ENCODE assay signal across 30 cellular contexts in genomic region chr17:34269969-34270368, GRCh38. TPM values are rescaled to one million over a fixed set of nuclear protein-coding genes. Genes with fewer than 3 reads are reported as not detected.
DNase-seq lines count a peak whose midpoint lies in the region; ATAC-seq, FAIRE-seq and TF ChIP-seq lines count a peak whose summit lies in the region.
"Had no signal": no experiment of that assay in that cellular context is flagged by ENCODE, and none has a peak within 500 bp of the region (broad histone marks: within the 10 kb centered on the region; RNA-seq: fewer than 3 reads in every experiment).

CCL7 (plus strand) TSS chr17:34270221; CDS start chr17:34270291, 70 bp downstream.

- H3K4me1 ChIP-seq in GM23248 (ENCODE audit: insufficient read depth): peaks cover 11% of the 10 kb centered on the region
- H3K4me1 ChIP-seq in fibroblast of lung (ENCODE audit: control insufficient read depth, extremely low read depth, insufficient read depth, low read length): no peaks in the 10 kb centered on the region
- H3K4me1 ChIP-seq in PC-9 (replicated peaks; ENCODE audit: insufficient read depth): no peaks in the 10 kb centered on the region
- H3K4me1 ChIP-seq: parathyroid adenoma, stomach, transverse colon had no signal

- intact Hi-C loops in PC-9 (cut with micrococcal nuclease; ENCODE audit: unreplicated experiment): no loop called here

- H3K9me3 ChIP-seq in GM23248 (ENCODE audit: low read depth) (no peaks in the 10 kb centered on the region), fibroblast of lung (ENCODE audit: control insufficient read depth, insufficient read depth, low read depth, low read length) (no peaks in the 10 kb centered on the region), PC-9 (ENCODE audit: insufficient read depth, low read depth) (no peaks in the 10 kb centered on the region)
- H3K9me3 ChIP-seq: stomach, transverse colon had no signal

- no peak for FAIRE-seq in RCC 7860 (lab: Jason Lieb, UNC)
- FAIRE-seq: frontal cortex, GM18507 had no signal

- no peak within 1 kb of the TSS for H3K9ac ChIP-seq in GM23248
- H3K9ac ChIP-seq in fibroblast of lung (ENCODE audit: insufficient read depth, low read length): no peak within 1 kb of the TSS
- H3K9ac ChIP-seq: parathyroid adenoma had no signal

- H3K4me3 ChIP-seq in GM23248: no peak within 1 kb of the TSS
- no peak within 1 kb of the TSS for H3K4me3 ChIP-seq in fibroblast of lung (replicated peaks in 1 of 4; ENCODE audit: control extremely low read depth in 1 of 4, insufficient read depth in 1 of 4, low read depth in 3 of 4, low read length in 4 of 4)
- H3K4me3 ChIP-seq in skeletal muscle cell (ENCODE audit: low read depth, low read length): no peak within 1 kb of the TSS
- H3K4me3 ChIP-seq in PC-9: no peak within 1 kb of the TSS
- H3K4me3 ChIP-seq: dorsolateral prefrontal cortex, hepatocyte, stomach, transverse colon had no signal

- H3F3A ChIP-seq in GM23248 (ENCODE audit: insufficient read depth) (0 out of 2 replicates have a peak, but pooled peaks cover 4% of the 10 kb centered on the region), PC-9 (ENCODE audit: insufficient read depth, low read depth) (no peaks in the 10 kb centered on the region)

- H3K9me2 ChIP-seq in GM23248 (ENCODE audit: insufficient read depth): no peaks in the 10 kb centered on the region
- no peaks in the 10 kb centered on the region for H3K9me2 ChIP-seq in PC-9 (ENCODE audit: insufficient read depth)

- H3K27me3 ChIP-seq in GM23248 (replicated peaks; ENCODE audit: insufficient read depth): no peaks in the 10 kb centered on the region
- no peaks in the 10 kb centered on the region for H3K27me3 ChIP-seq in fibroblast of lung (ENCODE audit: control insufficient read depth, insufficient read depth, low read length)
- H3K27me3 ChIP-seq in PC-9 (ENCODE audit: insufficient read depth, low read depth): no peaks in the 10 kb centered on the region
- H3K27me3 ChIP-seq: hepatocyte, transverse colon had no signal

- peak within 1 kb of the TSS; percentile 27 for H3K4me2 ChIP-seq in GM23248 (ENCODE audit: unreplicated experiment)
- H3K4me2 ChIP-seq in fibroblast of lung (ENCODE audit: extremely low read depth, insufficient read depth, low read length): no peak within 1 kb of the TSS
- no peak within 1 kb of the TSS for H3K4me2 ChIP-seq in PC-9
- H3K4me2 ChIP-seq: hepatocyte had no signal

- ATAC-seq in HG03342 (IDR thresholded peaks at IDR 0.05; ENCODE audit: unreplicated experiment): no peak
- ATAC-seq: activated naive CD4-positive, alpha-beta T cell treated with anti-CD3 and anti-CD28 coated beads, Interleukin-2, amount 50 U/mL, for 72 hours; CD8-positive, alpha-beta T cell; left ventricle myocardium superior; sciatic nerve had no signal

- CTCF ChIA-PET in PC-9 (lab: Charles Lee): no interaction called here

- H3K79me2 ChIP-seq in GM23248 (ENCODE audit: insufficient read depth): no peaks in the 10 kb centered on the region
- H3K79me2 ChIP-seq in fibroblast of lung (ENCODE audit: control insufficient read depth, insufficient read depth, low read length): no peaks in the 10 kb centered on the region
- H3K79me2 ChIP-seq in PC-9 (ENCODE audit: low read depth): no peaks in the 10 kb centered on the region
- H3K79me2 ChIP-seq: hepatocyte, parathyroid adenoma had no signal

- 0% methylated on average over 1 of the region's 1 CpG for WGBS in GM23248 (ENCODE audit: low coverage in 1 of 2, low lambda C conversion rate in 2 of 2, missing lambda C conversion rate in 2 of 2), 2 experiments

- in situ Hi-C loops in GM23248 (cut with MboI): no loop called here

- H4K20me1 ChIP-seq in GM23248 (ENCODE audit: insufficient read depth) (no peaks in the 10 kb centered on the region), fibroblast of lung (ENCODE audit: control insufficient read depth, extremely low read depth, insufficient read depth, low read length) (no peaks in the 10 kb centered on the region), PC-9 (ENCODE audit: insufficient read depth) (no peaks in the 10 kb centered on the region)

- H2AFZ ChIP-seq in GM23248 (no peak within 1 kb of the TSS), fibroblast of lung (ENCODE audit: low read length) (no peak within 1 kb of the TSS), PC-9 (no peak within 1 kb of the TSS)
- H2AFZ ChIP-seq: hepatocyte, parathyroid adenoma had no signal

- BruUV-seq in PC-9 (replicated peaks; lab: Mats Ljungman, UMichigan): no TSS peak

- H3K27ac ChIP-seq in GM23248 (no peak within 1 kb of the TSS), fibroblast of lung (ENCODE audit: insufficient read depth, low read length) (no peak within 1 kb of the TSS), PC-9 (no peak within 1 kb of the TSS)
- H3K27ac ChIP-seq: dorsolateral prefrontal cortex, hepatocyte, parathyroid adenoma, stomach, transverse colon, WERI-Rb-1 had no signal

- DNase-seq in GM23248: peak; percentile 70
- DNase-seq in RCC 7860 (ENCODE audit: low spot score): peak; percentile 21
- DNase-seq in fibroblast of lung (ENCODE audit: low read depth in 2 of 2): peak; percentile 10 to 46
- peak; percentile 15 for DNase-seq in skeletal muscle cell (ENCODE audit: low read depth)
- DNase-seq in PC-9: no peak
- DNase-seq in SHP77 treated with DMSO at 0.1 percent for 48 hours (lab: John Stamatoyannopoulos, UW): no peak
- DNase-seq in iPS-NIHi7 (ENCODE audit: extremely low spot score): no peak
- DNase-seq: activated CD4-positive, alpha-beta T cell treated with anti-CD3 and anti-CD28 coated beads, Interleukin-2, amount 10 ng/mL, durations not matched to agents 7 days and 5 days; anterior cingulate cortex; caudate nucleus; CD8-positive, alpha-beta T cell; dorsolateral prefrontal cortex; GF-D8; immature natural killer cell; left ventricle myocardium superior; NCI-H146; NCI-H524; stomach; T-helper 9 cell; transverse colon; WERI-Rb-1 had no signal

- no peak for TF ChIP-seq CTCF in fibroblast of lung (conservative IDR thresholded peaks at IDR 0.05 in 1 of 2, IDR thresholded peaks at IDR 0.05 in 1 of 2; ENCODE audit: low read depth in 1 of 2, low read length in 2 of 2)
- TF ChIP-seq CTCF in PC-9 (conservative IDR thresholded peaks at IDR 0.05): no peak

- POLR2A ChIA-PET in PC-9 (lab: Charles Lee; ENCODE audit: unreplicated experiment): no interaction called here

- H3K36me3 ChIP-seq in GM23248 (ENCODE audit: low read depth) (no peaks in the 10 kb centered on the region), fibroblast of lung (ENCODE audit: control insufficient read depth, insufficient read depth, low read length) (no peaks in the 10 kb centered on the region), PC-9 (ENCODE audit: low read depth) (no peaks in the 10 kb centered on the region)
- H3K36me3 ChIP-seq: stomach, transverse colon, WERI-Rb-1 had no signal

RNA-seq across cellular contexts. Expression of gene CCL7, which starts in this region (rescaled TPM):
- total RNA-seq in GM23248 (2014; rRNA removed; shearing (Covaris generic)): 4.9 and 7.3 TPM in 2 replicates
- 2.4 and 2.7 TPM in 2 replicates for polyA plus RNA-seq in GM23248 (2016; fragmentation: Nextera tagmentation; extraction: Ambion mirVana)
- total RNA-seq in fibroblast of lung: 0.33 and 0.51 TPM in 2 replicates
- polyA plus RNA-seq in fibroblast of lung: 0.55 and 0.81 TPM in 2 replicates
- 0.75 TPM in 1 of 2 replicates, not detected in the other for polyA plus RNA-seq in fibroblast of lung (2012)
- not detected in 2 replicates for polyA minus RNA-seq in fibroblast of lung (ENCODE audit: low replicate concordance)
- total RNA-seq in PC-9 (2021): not detected in 2 replicates
- total RNA-seq: activated CD4-positive, alpha-beta T cell treated with anti-CD3 and anti-CD28 coated beads, Interleukin-2, amount 10 ng/mL, durations not matched to agents 7 days and 5 days; activated naive CD4-positive, alpha-beta T cell treated with anti-CD3 and anti-CD28 coated beads, Interleukin-2, amount 50 U/mL, for 72 hours; CD8-positive, alpha-beta T cell; frontal cortex; hepatocyte; left ventricle myocardium superior; mesothelial cell of epicardium; stomach; transverse colon had no signal
- polyA plus RNA-seq: IgD-negative memory B cell, immature natural killer cell, stomach had no signal

Comparison
In these comparisons a context has a peak if more than half of its experiments do, and no peak if none do; other contexts are left out.
1. Peak in DNase-seq in fibroblast of lung; RNA of the gene not detected or under 1 TPM.
2. DNase-seq: peak in GM23248 (single experiment), RCC 7860 (single experiment) and skeletal muscle cell (single experiment); none in PC-9 (0 of 2), SHP77 treated with DMSO at 0.1 percent for 48 hours (single experiment) and iPS-NIHi7 (single experiment).